In the genomic region with DNA sequence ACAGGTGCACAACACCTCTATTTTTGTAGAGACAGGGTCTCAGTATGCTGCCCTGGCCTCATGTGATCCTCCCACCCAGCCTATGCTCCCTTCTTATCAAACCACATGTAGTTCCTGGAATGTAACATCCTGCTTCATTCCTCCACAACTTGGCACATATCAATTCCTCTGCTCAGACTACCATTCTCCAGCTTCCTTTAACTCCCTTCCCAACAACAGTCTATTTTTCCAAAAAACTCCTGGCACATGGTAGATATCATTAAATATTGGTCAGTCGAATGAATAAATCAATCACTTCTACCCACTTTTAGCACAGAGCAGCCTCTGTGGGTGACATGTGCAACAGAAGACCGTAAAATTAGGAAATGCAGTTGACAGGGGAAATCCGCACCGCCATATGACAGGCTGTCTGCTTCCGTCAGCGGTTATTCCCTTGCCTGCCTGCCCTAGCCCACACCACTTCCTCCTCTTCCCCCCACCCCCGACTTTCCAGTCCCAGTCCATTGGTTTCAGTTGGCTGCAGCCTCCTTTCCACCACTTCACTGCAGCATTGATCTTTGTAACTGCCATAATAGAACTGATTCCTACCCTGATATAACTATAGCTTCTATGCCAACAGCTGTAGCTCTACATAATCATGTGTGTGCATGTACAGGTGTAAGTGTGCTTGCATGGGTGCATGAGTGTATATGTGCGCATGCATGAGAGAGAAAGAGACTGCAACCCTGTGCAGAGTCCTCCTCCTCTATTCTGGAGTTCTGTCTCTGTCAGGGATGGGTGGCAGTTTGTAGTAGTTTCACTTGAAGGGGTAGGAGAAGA, we compare ENCODE assay signal across 1 cellular context.
TF ChIP-seq lines count a peak whose summit lies in the region.

No MANE protein-coding gene starts in this region.

TF ChIP-seq in K562, 482 proteins besides CTCF, POLR2A, EP300 and RAD21 (continues in another document):
- TF ChIP-seq, protein P1, sequence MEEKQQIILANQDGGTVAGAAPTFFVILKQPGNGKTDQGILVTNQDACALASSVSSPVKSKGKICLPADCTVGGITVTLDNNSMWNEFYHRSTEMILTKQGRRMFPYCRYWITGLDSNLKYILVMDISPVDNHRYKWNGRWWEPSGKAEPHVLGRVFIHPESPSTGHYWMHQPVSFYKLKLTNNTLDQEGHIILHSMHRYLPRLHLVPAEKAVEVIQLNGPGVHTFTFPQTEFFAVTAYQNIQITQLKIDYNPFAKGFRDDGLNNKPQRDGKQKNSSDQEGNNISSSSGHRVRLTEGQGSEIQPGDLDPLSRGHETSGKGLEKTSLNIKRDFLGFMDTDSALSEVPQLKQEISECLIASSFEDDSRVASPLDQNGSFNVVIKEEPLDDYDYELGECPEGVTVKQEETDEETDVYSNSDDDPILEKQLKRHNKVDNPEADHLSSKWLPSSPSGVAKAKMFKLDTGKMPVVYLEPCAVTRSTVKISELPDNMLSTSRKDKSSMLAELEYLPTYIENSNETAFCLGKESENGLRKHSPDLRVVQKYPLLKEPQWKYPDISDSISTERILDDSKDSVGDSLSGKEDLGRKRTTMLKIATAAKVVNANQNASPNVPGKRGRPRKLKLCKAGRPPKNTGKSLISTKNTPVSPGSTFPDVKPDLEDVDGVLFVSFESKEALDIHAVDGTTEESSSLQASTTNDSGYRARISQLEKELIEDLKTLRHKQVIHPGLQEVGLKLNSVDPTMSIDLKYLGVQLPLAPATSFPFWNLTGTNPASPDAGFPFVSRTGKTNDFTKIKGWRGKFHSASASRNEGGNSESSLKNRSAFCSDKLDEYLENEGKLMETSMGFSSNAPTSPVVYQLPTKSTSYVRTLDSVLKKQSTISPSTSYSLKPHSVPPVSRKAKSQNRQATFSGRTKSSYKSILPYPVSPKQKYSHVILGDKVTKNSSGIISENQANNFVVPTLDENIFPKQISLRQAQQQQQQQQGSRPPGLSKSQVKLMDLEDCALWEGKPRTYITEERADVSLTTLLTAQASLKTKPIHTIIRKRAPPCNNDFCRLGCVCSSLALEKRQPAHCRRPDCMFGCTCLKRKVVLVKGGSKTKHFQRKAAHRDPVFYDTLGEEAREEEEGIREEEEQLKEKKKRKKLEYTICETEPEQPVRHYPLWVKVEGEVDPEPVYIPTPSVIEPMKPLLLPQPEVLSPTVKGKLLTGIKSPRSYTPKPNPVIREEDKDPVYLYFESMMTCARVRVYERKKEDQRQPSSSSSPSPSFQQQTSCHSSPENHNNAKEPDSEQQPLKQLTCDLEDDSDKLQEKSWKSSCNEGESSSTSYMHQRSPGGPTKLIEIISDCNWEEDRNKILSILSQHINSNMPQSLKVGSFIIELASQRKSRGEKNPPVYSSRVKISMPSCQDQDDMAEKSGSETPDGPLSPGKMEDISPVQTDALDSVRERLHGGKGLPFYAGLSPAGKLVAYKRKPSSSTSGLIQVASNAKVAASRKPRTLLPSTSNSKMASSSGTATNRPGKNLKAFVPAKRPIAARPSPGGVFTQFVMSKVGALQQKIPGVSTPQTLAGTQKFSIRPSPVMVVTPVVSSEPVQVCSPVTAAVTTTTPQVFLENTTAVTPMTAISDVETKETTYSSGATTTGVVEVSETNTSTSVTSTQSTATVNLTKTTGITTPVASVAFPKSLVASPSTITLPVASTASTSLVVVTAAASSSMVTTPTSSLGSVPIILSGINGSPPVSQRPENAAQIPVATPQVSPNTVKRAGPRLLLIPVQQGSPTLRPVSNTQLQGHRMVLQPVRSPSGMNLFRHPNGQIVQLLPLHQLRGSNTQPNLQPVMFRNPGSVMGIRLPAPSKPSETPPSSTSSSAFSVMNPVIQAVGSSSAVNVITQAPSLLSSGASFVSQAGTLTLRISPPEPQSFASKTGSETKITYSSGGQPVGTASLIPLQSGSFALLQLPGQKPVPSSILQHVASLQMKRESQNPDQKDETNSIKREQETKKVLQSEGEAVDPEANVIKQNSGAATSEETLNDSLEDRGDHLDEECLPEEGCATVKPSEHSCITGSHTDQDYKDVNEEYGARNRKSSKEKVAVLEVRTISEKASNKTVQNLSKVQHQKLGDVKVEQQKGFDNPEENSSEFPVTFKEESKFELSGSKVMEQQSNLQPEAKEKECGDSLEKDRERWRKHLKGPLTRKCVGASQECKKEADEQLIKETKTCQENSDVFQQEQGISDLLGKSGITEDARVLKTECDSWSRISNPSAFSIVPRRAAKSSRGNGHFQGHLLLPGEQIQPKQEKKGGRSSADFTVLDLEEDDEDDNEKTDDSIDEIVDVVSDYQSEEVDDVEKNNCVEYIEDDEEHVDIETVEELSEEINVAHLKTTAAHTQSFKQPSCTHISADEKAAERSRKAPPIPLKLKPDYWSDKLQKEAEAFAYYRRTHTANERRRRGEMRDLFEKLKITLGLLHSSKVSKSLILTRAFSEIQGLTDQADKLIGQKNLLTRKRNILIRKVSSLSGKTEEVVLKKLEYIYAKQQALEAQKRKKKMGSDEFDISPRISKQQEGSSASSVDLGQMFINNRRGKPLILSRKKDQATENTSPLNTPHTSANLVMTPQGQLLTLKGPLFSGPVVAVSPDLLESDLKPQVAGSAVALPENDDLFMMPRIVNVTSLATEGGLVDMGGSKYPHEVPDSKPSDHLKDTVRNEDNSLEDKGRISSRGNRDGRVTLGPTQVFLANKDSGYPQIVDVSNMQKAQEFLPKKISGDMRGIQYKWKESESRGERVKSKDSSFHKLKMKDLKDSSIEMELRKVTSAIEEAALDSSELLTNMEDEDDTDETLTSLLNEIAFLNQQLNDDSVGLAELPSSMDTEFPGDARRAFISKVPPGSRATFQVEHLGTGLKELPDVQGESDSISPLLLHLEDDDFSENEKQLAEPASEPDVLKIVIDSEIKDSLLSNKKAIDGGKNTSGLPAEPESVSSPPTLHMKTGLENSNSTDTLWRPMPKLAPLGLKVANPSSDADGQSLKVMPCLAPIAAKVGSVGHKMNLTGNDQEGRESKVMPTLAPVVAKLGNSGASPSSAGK (IDR thresholded peaks at IDR 0.05): peak; percentile 21; the same call in 1 of the 2 replicates
- no peak for TF ChIP-seq ZKSCAN1 (IDR thresholded peaks at IDR 0.05; ENCODE audit: low read depth, low read length)
- TF ChIP-seq, protein P2, sequence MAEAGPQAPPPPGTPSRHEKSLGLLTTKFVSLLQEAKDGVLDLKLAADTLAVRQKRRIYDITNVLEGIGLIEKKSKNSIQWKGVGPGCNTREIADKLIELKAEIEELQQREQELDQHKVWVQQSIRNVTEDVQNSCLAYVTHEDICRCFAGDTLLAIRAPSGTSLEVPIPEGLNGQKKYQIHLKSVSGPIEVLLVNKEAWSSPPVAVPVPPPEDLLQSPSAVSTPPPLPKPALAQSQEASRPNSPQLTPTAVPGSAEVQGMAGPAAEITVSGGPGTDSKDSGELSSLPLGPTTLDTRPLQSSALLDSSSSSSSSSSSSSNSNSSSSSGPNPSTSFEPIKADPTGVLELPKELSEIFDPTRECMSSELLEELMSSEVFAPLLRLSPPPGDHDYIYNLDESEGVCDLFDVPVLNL (CRISPR knock-in tag; IDR thresholded peaks at IDR 0.05; ENCODE audit: low read depth): no peak
- no peak for TF ChIP-seq ARID1B (IDR thresholded peaks at IDR 0.05)
- TF ChIP-seq RNF2 (IDR thresholded peaks at IDR 0.05): peak; percentile 18; the same call in 1 of the 2 replicates
- TF ChIP-seq FOXK2 (conservative IDR thresholded peaks at IDR 0.05 in 1 of 2, IDR thresholded peaks at IDR 0.05 in 1 of 2; ENCODE audit: low read depth in 2 of 2): no peak
- peak; percentile 24; the same call in 1 of the 2 replicates for TF ChIP-seq SMAD4 (CRISPR knock-in tag; conservative IDR thresholded peaks at IDR 0.05)
- TF ChIP-seq, protein P3, sequence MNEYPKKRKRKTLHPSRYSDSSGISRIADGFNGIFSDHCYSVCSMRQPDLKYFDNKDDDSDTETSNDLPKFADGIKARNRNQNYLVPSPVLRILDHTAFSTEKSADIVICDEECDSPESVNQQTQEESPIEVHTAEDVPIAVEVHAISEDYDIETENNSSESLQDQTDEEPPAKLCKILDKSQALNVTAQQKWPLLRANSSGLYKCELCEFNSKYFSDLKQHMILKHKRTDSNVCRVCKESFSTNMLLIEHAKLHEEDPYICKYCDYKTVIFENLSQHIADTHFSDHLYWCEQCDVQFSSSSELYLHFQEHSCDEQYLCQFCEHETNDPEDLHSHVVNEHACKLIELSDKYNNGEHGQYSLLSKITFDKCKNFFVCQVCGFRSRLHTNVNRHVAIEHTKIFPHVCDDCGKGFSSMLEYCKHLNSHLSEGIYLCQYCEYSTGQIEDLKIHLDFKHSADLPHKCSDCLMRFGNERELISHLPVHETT (CRISPR knock-in tag; conservative IDR thresholded peaks at IDR 0.05 in 1 of 2, IDR thresholded peaks at IDR 0.05 in 1 of 2): peak in 1 of 2 experiments; percentile 12; a peak in 1 of 4 replicates
- TF ChIP-seq NCOR1 (IDR thresholded peaks at IDR 0.05): no peak
- TF ChIP-seq BHLHE40 (IDR thresholded peaks at IDR 0.05; ENCODE audit: low read length): no peak
- peak; percentile 41; the same call in 1 of the 2 replicates for TF ChIP-seq ETV1 (tag; conservative IDR thresholded peaks at IDR 0.05; ENCODE audit: low read depth)
- no peak for TF ChIP-seq PTTG1 (tag; IDR thresholded peaks at IDR 0.05; ENCODE audit: low read depth)
- TF ChIP-seq, protein P4, sequence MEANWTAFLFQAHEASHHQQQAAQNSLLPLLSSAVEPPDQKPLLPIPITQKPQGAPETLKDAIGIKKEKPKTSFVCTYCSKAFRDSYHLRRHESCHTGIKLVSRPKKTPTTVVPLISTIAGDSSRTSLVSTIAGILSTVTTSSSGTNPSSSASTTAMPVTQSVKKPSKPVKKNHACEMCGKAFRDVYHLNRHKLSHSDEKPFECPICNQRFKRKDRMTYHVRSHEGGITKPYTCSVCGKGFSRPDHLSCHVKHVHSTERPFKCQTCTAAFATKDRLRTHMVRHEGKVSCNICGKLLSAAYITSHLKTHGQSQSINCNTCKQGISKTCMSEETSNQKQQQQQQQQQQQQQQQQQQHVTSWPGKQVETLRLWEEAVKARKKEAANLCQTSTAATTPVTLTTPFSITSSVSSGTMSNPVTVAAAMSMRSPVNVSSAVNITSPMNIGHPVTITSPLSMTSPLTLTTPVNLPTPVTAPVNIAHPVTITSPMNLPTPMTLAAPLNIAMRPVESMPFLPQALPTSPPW (CRISPR knock-in tag; IDR thresholded peaks at IDR 0.05): peak; percentile 54; the same call in 1 of the 2 replicates
- peak; percentile 27; the same call in 1 of the 2 replicates for TF ChIP-seq SMARCE1 (IDR thresholded peaks at IDR 0.05)
- TF ChIP-seq ZNF695 (CRISPR knock-in tag; IDR thresholded peaks at IDR 0.05): no peak
- no peak for TF ChIP-seq BCOR (IDR thresholded peaks at IDR 0.05)
- TF ChIP-seq TEAD1 (CRISPR knock-in tag; IDR thresholded peaks at IDR 0.05): 0 out of 4 replicates have a peak, but pooled peaks of 1 of the 2 experiments have one; percentile 20
- no peak for TF ChIP-seq PRPF4 (IDR thresholded peaks at IDR 0.05; ENCODE audit: insufficient read depth, low read depth, low read length, poor library complexity, severe bottlenecking)
- TF ChIP-seq, protein P5, sequence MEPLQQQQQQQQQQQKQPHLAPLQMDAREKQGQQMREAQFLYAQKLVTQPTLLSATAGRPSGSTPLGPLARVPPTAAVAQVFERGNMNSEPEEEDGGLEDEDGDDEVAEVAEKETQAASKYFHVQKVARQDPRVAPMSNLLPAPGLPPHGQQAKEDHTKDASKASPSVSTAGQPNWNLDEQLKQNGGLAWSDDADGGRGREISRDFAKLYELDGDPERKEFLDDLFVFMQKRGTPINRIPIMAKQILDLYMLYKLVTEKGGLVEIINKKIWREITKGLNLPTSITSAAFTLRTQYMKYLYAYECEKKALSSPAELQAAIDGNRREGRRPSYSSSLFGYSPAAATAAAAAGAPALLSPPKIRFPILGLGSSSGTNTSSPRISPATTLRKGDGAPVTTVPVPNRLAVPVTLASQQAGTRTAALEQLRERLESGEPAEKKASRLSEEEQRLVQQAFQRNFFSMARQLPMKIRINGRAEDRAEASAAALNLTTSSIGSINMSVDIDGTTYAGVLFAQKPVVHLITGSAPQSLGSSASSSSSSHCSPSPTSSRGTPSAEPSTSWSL (CRISPR knock-in tag; IDR thresholded peaks at IDR 0.05; ENCODE audit: borderline replicate concordance): no peak
- TF ChIP-seq HNRNPH1 (optimal IDR thresholded peaks at IDR 0.05; ENCODE audit: low read depth, low read length): no peak
- TF ChIP-seq TAF15 (IDR thresholded peaks at IDR 0.05; ENCODE audit: low read depth, low read length): no peak
- 0 out of 2 replicates have a peak, but pooled peaks have one; percentile 50 for TF ChIP-seq ZNF76 (CRISPR knock-in tag; IDR thresholded peaks at IDR 0.05; ENCODE audit: borderline replicate concordance)
- TF ChIP-seq, protein P6, sequence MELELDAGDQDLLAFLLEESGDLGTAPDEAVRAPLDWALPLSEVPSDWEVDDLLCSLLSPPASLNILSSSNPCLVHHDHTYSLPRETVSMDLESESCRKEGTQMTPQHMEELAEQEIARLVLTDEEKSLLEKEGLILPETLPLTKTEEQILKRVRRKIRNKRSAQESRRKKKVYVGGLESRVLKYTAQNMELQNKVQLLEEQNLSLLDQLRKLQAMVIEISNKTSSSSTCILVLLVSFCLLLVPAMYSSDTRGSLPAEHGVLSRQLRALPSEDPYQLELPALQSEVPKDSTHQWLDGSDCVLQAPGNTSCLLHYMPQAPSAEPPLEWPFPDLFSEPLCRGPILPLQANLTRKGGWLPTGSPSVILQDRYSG (tag; conservative IDR thresholded peaks at IDR 0.05; ENCODE audit: low read depth): no peak
- no peak for TF ChIP-seq ELF2 (CRISPR knock-in tag; IDR thresholded peaks at IDR 0.05)
- no peak for TF ChIP-seq KDM1A (IDR thresholded peaks at IDR 0.05)
- TF ChIP-seq ZKSCAN8 (CRISPR knock-in tag; IDR thresholded peaks at IDR 0.05): no peak
- TF ChIP-seq EZH2 (IDR thresholded peaks at IDR 0.05; ENCODE audit: borderline replicate concordance, low read depth, low read length): no peak
- no peak for TF ChIP-seq PCBP1 (IDR thresholded peaks at IDR 0.05; ENCODE audit: low read depth, low read length, poor library complexity, severe bottlenecking)
- TF ChIP-seq POLR3A (IDR thresholded peaks at IDR 0.05; ENCODE audit: borderline replicate concordance, extremely low read depth, insufficient read depth, insufficient read length): no peak
- TF ChIP-seq, protein P7, sequence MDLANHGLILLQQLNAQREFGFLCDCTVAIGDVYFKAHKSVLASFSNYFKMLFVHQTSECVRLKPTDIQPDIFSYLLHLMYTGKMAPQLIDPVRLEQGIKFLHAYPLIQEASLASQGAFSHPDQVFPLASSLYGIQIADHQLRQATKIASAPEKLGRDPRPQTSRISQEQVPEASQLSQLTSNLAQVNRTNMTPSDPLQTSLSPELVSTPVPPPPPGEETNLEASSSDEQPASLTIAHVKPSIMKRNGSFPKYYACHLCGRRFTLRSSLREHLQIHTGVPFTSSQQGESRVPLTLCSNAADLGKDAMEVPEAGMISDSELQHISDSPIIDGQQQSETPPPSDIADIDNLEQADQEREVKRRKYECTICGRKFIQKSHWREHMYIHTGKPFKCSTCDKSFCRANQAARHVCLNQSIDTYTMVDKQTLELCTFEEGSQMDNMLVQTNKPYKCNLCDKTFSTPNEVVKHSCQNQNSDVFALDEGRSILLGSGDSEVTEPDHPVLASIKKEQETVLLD (IDR thresholded peaks at IDR 0.05): no peak
- no peak for TF ChIP-seq RB1 (IDR thresholded peaks at IDR 0.05; ENCODE audit: low read depth)
- no peak for TF ChIP-seq NFE2 (IDR thresholded peaks at IDR 0.05; ENCODE audit: low read depth)
- TF ChIP-seq SOX6 (IDR thresholded peaks at IDR 0.05): no peak
- peak; percentile 62 for TF ChIP-seq MEIS2 (IDR thresholded peaks at IDR 0.05; ENCODE audit: partially characterized antibody)
- TF ChIP-seq, protein P8, sequence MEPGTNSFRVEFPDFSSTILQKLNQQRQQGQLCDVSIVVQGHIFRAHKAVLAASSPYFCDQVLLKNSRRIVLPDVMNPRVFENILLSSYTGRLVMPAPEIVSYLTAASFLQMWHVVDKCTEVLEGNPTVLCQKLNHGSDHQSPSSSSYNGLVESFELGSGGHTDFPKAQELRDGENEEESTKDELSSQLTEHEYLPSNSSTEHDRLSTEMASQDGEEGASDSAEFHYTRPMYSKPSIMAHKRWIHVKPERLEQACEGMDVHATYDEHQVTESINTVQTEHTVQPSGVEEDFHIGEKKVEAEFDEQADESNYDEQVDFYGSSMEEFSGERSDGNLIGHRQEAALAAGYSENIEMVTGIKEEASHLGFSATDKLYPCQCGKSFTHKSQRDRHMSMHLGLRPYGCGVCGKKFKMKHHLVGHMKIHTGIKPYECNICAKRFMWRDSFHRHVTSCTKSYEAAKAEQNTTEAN (CRISPR knock-in tag; IDR thresholded peaks at IDR 0.05): no peak
